ENCODE assay signal across 8 cellular contexts in the genomic region with DNA sequence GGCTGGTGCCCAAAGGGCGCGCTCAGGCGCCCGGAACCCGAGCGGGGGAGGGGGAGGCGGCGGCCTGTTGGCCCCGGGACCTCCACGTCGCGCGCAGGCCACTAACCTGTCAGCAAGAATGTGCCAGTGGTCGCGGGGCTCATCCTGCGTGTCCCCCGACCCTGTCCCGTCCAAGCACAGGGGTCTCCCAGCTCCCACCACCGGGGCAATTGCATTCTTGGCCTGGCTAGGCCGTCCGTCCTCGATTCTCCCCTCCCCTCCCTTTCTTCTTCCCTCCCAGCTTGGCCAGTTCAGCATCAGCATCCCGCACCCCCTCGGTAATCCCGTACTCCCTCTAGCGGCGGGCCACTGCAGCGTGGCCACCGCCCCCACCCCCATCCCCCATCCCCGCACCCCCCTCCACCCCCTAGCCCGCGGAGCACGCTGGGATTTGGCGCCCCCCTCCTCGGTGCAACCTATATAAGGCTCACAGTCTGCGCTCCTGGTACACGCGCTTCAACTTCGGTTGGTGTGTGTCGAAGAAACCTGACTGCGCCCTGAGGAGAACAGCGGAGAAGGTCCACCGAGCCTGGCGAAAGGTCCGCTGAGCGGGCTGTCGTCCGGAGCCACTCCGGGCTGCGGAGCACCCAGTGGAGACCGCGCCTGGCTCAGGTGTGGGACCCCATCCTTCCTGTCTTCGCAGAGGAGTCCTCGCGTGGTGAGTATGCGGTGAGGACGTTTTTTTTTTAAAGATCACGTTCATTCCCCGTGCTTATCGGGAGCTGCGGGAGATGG. TPM values are rescaled to one million over a fixed set of nuclear protein-coding genes. Genes with fewer than 3 reads are reported as not detected.
A peak's percentile ranks its signal among the peaks of the same experiment; 100 is the strongest.
DNase-seq lines count a peak whose midpoint lies in the region; ATAC-seq, FAIRE-seq and TF ChIP-seq lines count a peak whose summit lies in the region.

Gene SGCE (minus strand): TSS at position 250 of the 774 bp plus-strand sequence. CDS start 35 bp downstream, at position 215.

- H3K27ac ChIP-seq in A673 (ENCODE audit: low read depth, low read length, poor library complexity, severe bottlenecking) (peak within 1 kb of the TSS; percentile 67), iPS-20b (ENCODE audit: low read length) (no peak within 1 kb of the TSS), sigmoid colon (peak within 1 kb of the TSS; percentile 82 to 89 (median 86))

- TF ChIP-seq CTCF in A673 (conservative IDR thresholded peaks at IDR 0.05; ENCODE audit: low read depth, low read length) (peak; percentile 54), bronchial epithelial cell (IDR thresholded peaks at IDR 0.05; ENCODE audit: insufficient read depth, low read length, severe bottlenecking) (peak; percentile 59), sigmoid colon (IDR thresholded peaks at IDR 0.05) (peak in 1 of 4 experiments; percentile 82)

- H3K36me3 Mint-ChIP-seq in T-helper 1 cell treated with Interleukin-12 subunit alpha and Interleukin-12 subunit beta and Interleukin-4 antibody, amounts not matched to agents 30 μg/mL and 1 μg/mL, for 36 hours (ENCODE audit: low read depth), result no peaks in the 10 kb centered on the region

- H3K4me3 ChIP-seq in A673 (ENCODE audit: low read depth, low read length, poor library complexity, severe bottlenecking) (peak within 1 kb of the TSS; percentile 63), bronchial epithelial cell (ENCODE audit: low read depth, low read length) (peak within 1 kb of the TSS; percentile 64), iPS-20b (ENCODE audit: low read length) (peak within 1 kb of the TSS; percentile 86), sigmoid colon (peak within 1 kb of the TSS; percentile 69 to 84 (median 72))

- CTCF ChIA-PET in A673 (lab: Charles Lee), result interaction anchor here (0.5 to 2.6 kb wide), 10 partner anchors 36 to 591 kb away, joined by 3 to 10 read pairs (median 6); no protein-coding TSS in a partner anchor

- BruUV-seq in A673 (replicated peaks; lab: Mats Ljungman, UMichigan), result no TSS peak

- H3K36me3 ChIP-seq in A673 (ENCODE audit: insufficient read depth, low read length, poor library complexity, severe bottlenecking), result no peaks in the 10 kb centered on the region
- no peaks in the 10 kb centered on the region for H3K36me3 ChIP-seq in bronchial epithelial cell (ENCODE audit: control insufficient read depth, insufficient read depth, low read length)
- no peaks in the 10 kb centered on the region for H3K36me3 ChIP-seq in iPS-20b (ENCODE audit: insufficient read depth, low read depth, low read length)
- H3K36me3 ChIP-seq in sigmoid colon, result no peaks in the 10 kb centered on the region

- peak within 1 kb of the TSS; percentile 71 for H3K9ac ChIP-seq in iPS-20b (ENCODE audit: low read depth, low read length)

- TF ChIP-seq POLR2A in sigmoid colon (IDR thresholded peaks at IDR 0.05), result no peak

- ATAC-seq in GM18517 (IDR thresholded peaks at IDR 0.05; ENCODE audit: unreplicated experiment) (peak; percentile 18), GM21737 (IDR thresholded peaks at IDR 0.05; ENCODE audit: unreplicated experiment) (no peak)

- TF ChIP-seq EP300 in sigmoid colon (IDR thresholded peaks at IDR 0.05), result no peak

- H3K27me3 ChIP-seq in A673 (replicated peaks; ENCODE audit: insufficient read depth, low read depth, low read length, poor library complexity) (no peaks in the 10 kb centered on the region), bronchial epithelial cell (ENCODE audit: control insufficient read depth, insufficient read depth, low read length) (no peaks in the 10 kb centered on the region), iPS-20b (ENCODE audit: insufficient read depth, low read length) (peaks cover 21% of the 10 kb centered on the region), sigmoid colon (no peaks in the 10 kb centered on the region)

- peaks cover 13% of the 10 kb centered on the region for H3K4me1 Mint-ChIP-seq in T-helper 1 cell treated with Interleukin-12 subunit alpha and Interleukin-12 subunit beta and Interleukin-4 antibody, amounts not matched to agents 30 μg/mL and 1 μg/mL, for 36 hours (ENCODE audit: low read depth)

- intact Hi-C loops in A673 (cut with micrococcal nuclease; ENCODE audit: unreplicated experiment) (loop anchor here (2.0 to 10.0 kb wide), 6 partner anchors 144 to 819 kb away; no protein-coding TSS in a partner anchor), sigmoid colon (cut with DNase I) (loop anchor here (2.0 to 10.0 kb wide), 6 partner anchors 145 to 543 kb away; partner anchors contain the start of gene PPP1R9A)

- H3K27ac Mint-ChIP-seq in T-helper 1 cell treated with Interleukin-12 subunit alpha and Interleukin-12 subunit beta and Interleukin-4 antibody, amounts not matched to agents 30 μg/mL and 1 μg/mL, for 36 hours, result peak within 1 kb of the TSS; percentile 41

- no peak for FAIRE-seq in bronchial epithelial cell (lab: Jason Lieb, UNC)

- DNase-seq in A673 (ENCODE audit: low spot score) (peak; percentile 88), NCI-H1092 treated with DMSO at 0.1 percent for 48 hours (lab: John Stamatoyannopoulos, UW) (peak; percentile 90), bronchial epithelial cell (ENCODE audit: low read depth) (peak; percentile 34), sigmoid colon (peak; percentile 92)

- H3K9me3 ChIP-seq in A673 (ENCODE audit: low read depth, low read length, poor library complexity, severe bottlenecking) (no peaks in the 10 kb centered on the region), iPS-20b (ENCODE audit: insufficient read depth, low read depth, low read length) (0 out of 2 replicates have a peak, but pooled peaks cover 6% of the 10 kb centered on the region), sigmoid colon (no peaks in the 10 kb centered on the region)

- peaks cover 46% of the 10 kb centered on the region for H3K27me3 Mint-ChIP-seq in T-helper 1 cell treated with Interleukin-12 subunit alpha and Interleukin-12 subunit beta and Interleukin-4 antibody, amounts not matched to agents 30 μg/mL and 1 μg/mL, for 36 hours (ENCODE audit: low read depth)

- H3K4me1 ChIP-seq in A673 (ENCODE audit: insufficient read depth, low read length, poor library complexity, severe bottlenecking) (peaks cover 22% of the 10 kb centered on the region), iPS-20b (ENCODE audit: insufficient read depth, low read length) (peaks cover 7% of the 10 kb centered on the region; the same call in 1 of the 2 replicates), sigmoid colon (peaks cover 0 to 33% (median 22%) of the 10 kb centered on the region in 4 donors)

- peaks cover 7% of the 10 kb centered on the region for H3K9me3 Mint-ChIP-seq in T-helper 1 cell treated with Interleukin-12 subunit alpha and Interleukin-12 subunit beta and Interleukin-4 antibody, amounts not matched to agents 30 μg/mL and 1 μg/mL, for 36 hours

- H3K4me3 Mint-ChIP-seq in T-helper 1 cell treated with Interleukin-12 subunit alpha and Interleukin-12 subunit beta and Interleukin-4 antibody, amounts not matched to agents 30 μg/mL and 1 μg/mL, for 36 hours, result peak within 1 kb of the TSS; percentile 84

- 24 to 28% methylated on average over 61 of the region's 61 CpGs for WGBS in sigmoid colon, 2 donors

- POLR2A ChIA-PET in A673 (lab: Charles Lee; ENCODE audit: low non-redundant PET), result interaction anchor here (0.6 kb wide), 2 partner anchors 116 to 287 kb away, joined by 5 read pairs; no protein-coding TSS in a partner anchor

RNA-seq across cellular contexts. Expression of gene SGCE, which starts in this region (rescaled TPM):
- total RNA-seq in A673 (2021) (49.2 and 52.9 TPM in 2 replicates), bronchial epithelial cell (20.0 and 23.0 TPM in 2 replicates), sigmoid colon (100 to 1,000 TPM; 135 to 244 (median 196) TPM)
- polyA plus RNA-seq in sigmoid colon, result 10 to 100 TPM in 1 of 3 donors, 1 to 10 TPM in 2; 2.8 to 14.4 (median 7.8) TPM

Comparison
In these comparisons a context has a peak if more than half of its experiments do, and no peak if none do; other contexts are left out.
1. DNase-seq: peak in every context shown above with its lines; median percentile 92 in sigmoid colon; 90 in NCI-H1092 treated with DMSO at 0.1 percent for 48 hours; 88 in A673; 34 in bronchial epithelial cell.